In the genomic region with DNA sequence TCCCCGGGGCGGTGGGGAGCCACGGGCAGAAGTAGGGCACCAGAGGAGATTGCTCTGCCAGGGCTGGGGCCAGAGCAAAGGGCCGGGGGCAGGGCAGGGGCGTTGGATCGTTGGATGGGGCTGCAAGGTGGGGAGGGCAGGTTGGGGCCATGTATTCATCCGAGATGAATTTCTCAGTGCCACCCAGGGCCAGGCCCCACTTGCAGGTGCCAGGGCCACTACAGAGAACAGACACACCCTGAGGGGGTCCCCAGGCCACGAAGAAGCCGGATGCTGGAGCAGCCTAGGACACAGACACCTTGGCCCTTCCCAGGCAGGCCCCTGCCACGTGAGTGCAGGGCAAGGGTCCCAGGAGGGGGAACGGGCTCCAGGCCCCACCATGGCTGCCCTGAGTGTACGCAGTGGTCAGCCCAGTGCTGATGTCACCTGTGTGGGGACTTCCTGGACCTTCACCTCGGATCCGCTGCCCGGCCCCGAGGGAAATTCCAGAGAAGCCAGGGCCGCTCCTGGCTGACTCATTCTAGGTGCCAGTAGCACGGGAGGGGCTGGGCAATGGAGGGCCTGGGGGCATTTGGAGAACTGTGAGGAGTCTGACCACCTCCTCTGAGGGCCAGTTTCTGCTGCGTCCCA, we compare ENCODE assay signal across 10 cellular contexts. TPM values are rescaled to one million over a fixed set of nuclear protein-coding genes. Genes with fewer than 3 reads are reported as not detected.
DNase-seq lines count a peak whose midpoint lies in the region; ATAC-seq lines count a peak whose summit lies in the region.
"Had no signal": no experiment of that assay in that cellular context is flagged by ENCODE, and none has a peak within 500 bp of the region (broad histone marks: within the 10 kb centered on the region; RNA-seq: fewer than 3 reads in every experiment).

No MANE protein-coding gene starts in this region.

- no peak overlapping the region for H3K27ac Mint-ChIP-seq in immature natural killer cell

- peaks cover 4 to 11% (median 7%) of the 10 kb centered on the region in 3 donors for H3K27me3 Mint-ChIP-seq in immature natural killer cell (ENCODE audit: low read depth in 3 of 3)

- H3K36me3 Mint-ChIP-seq in immature natural killer cell: no peaks in the 10 kb centered on the region

- ATAC-seq in HG02981 (IDR thresholded peaks at IDR 0.05; ENCODE audit: unreplicated experiment): no peak
- ATAC-seq: Right ventricle myocardium inferior had no signal

- DNase-seq in DMS53 (lab: John Stamatoyannopoulos, UW) (peak; percentile 63), DMS53 treated with DMSO at 0.1 percent for 48 hours (lab: John Stamatoyannopoulos, UW; ENCODE audit: unreplicated experiment) (no peak), SW 1271 (lab: John Stamatoyannopoulos, UW) (peak; percentile 57 to 74), kidney tubule cell (ENCODE audit: low spot score) (peak; percentile 95), NCI-H1417 (lab: John Stamatoyannopoulos, UW) (no peak), immature natural killer cell (no peak), NCI-H2107 (lab: John Stamatoyannopoulos, UW) (no peak)
- DNase-seq: NCI-H1092 had no signal

- H3K9me3 Mint-ChIP-seq in immature natural killer cell: peaks cover 0 to 2% (median 0%) of the 10 kb centered on the region in 6 donors

- no peak overlapping the region for H3K4me3 Mint-ChIP-seq in immature natural killer cell

- H3K4me1 Mint-ChIP-seq in immature natural killer cell: peaks cover 5 to 6% of the 10 kb centered on the region in 2 donors

RNA-seq across cellular contexts. Expression of a gene that starts 9.6 kb away (rescaled TPM):
- polyA plus RNA-seq in immature natural killer cell: 1 to 10 TPM in 1 of 3 donors, under 1 TPM in 2; 0.27 to 3.4 (median 0.89) TPM

RNA-seq across cellular contexts. Expression of a gene that starts 21.9 kb away (rescaled TPM):
- polyA plus RNA-seq in immature natural killer cell: 10 to 100 TPM; 10.8 to 14.5 (median 11.7) TPM

RNA-seq across cellular contexts. Expression of a gene that starts 54.1 kb away (rescaled TPM):
- polyA plus RNA-seq in immature natural killer cell: not detected

RNA-seq across cellular contexts. Expression of a gene that starts 57.9 kb away (rescaled TPM):
- polyA plus RNA-seq in immature natural killer cell: 100 to 1,000 TPM; 145 to 310 (median 303) TPM

Comparison
In these comparisons a context has a peak if more than half of its experiments do, and no peak if none do; other contexts are left out.
1. DNase-seq: peak in DMS53 (single experiment), SW 1271 (2 of 2) and kidney tubule cell (single experiment); none in DMS53 treated with DMSO at 0.1 percent for 48 hours (single experiment), NCI-H1417 (0 of 3), immature natural killer cell (0 of 3) and NCI-H2107 (single experiment).